Comparison of ENCODE assay signal across 12 cellular contexts in the genomic region with DNA sequence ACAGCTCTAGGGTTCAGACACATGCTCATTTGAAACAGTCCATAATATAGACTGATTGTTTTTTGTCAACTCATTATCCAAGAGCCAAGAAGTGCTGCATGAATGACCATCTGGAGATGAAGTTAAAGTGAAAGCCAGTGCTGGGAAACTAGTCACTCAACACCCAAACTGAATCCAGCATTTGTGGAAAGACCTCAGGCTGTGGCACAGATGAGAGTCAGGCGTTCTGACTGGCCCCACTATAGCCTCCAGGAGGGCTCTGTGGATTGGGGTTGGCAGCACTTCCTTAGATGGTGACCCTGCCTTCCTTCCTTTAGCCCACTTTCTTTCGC. TPM values are rescaled to one million over a fixed set of nuclear protein-coding genes. Genes with fewer than 3 reads are reported as not detected.
DNase-seq lines count a peak whose midpoint lies in the region; ATAC-seq and TF ChIP-seq lines count a peak whose summit lies in the region.
"Had no signal": no experiment of that assay in that cellular context is flagged by ENCODE, and none has a peak within 500 bp of the region (broad histone marks: within the 10 kb centered on the region; RNA-seq: fewer than 3 reads in every experiment).

No MANE protein-coding gene starts in this region.

- H3K36me3 ChIP-seq in CD4-positive, alpha-beta memory T cell (ENCODE audit: insufficient read depth, low read length): no peaks in the 10 kb centered on the region

- peaks cover 0 to 2% of the 10 kb centered on the region in 2 donors for H3K36me3 Mint-ChIP-seq in CD4-positive, alpha-beta memory T cell
- H3K36me3 Mint-ChIP-seq in neural crest cell (ENCODE audit: low read depth): peaks cover 2% of the 10 kb centered on the region

- TF ChIP-seq CTCF in neural crest cell (conservative IDR thresholded peaks at IDR 0.05): no peak

- POLR2A ChIA-PET in CD4-positive, alpha-beta memory T cell (lab: Charles Lee; ENCODE audit: partially characterized antibody): no interaction called here

- peaks cover 17 to 30% (median 24%) of the 10 kb centered on the region in 4 donors for H3K4me1 Mint-ChIP-seq in CD4-positive, alpha-beta memory T cell
- H3K4me1 Mint-ChIP-seq in neural crest cell: peaks cover 24% of the 10 kb centered on the region

- peak overlapping the region in 1 of 7 donors; percentile 60 for H3K27ac Mint-ChIP-seq in CD4-positive, alpha-beta memory T cell
- no peak overlapping the region for H3K27ac Mint-ChIP-seq in neural crest cell (ENCODE audit: unreplicated experiment)

- CTCF ChIA-PET in CD4-positive, alpha-beta memory T cell (lab: Charles Lee; ENCODE audit: partially characterized antibody): no interaction called here

- no peak overlapping the region for H3K27ac ChIP-seq in CD4-positive, alpha-beta memory T cell (ENCODE audit: low read depth, low read length)

- H3K4me3 ChIP-seq in CD4-positive, alpha-beta memory T cell (ENCODE audit: low read length in 2 of 2): no peak overlapping the region

- H3K27me3 ChIP-seq in CD4-positive, alpha-beta memory T cell (ENCODE audit: insufficient read depth, low read length): peaks cover 11% of the 10 kb centered on the region

- H3K4me3 Mint-ChIP-seq in CD4-positive, alpha-beta memory T cell: peak overlapping the region in 7 of 8 donors; percentile 61 to 92 (median 87)
- H3K4me3 Mint-ChIP-seq in neural crest cell: peak overlapping the region; percentile 98

- ATAC-seq in HG03354 (IDR thresholded peaks at IDR 0.05; ENCODE audit: poor library complexity, severe bottlenecking, unreplicated experiment): no peak
- ATAC-seq: left lobe of liver, right cardiac atrium, Right ventricle myocardium inferior had no signal

- intact Hi-C loops in CD4-positive, alpha-beta memory T cell (cut with micrococcal nuclease): no loop called here

- DNase-seq in CD4-positive, alpha-beta memory T cell: no peak
- peak; percentile 28 for DNase-seq in RPMI7951 (ENCODE audit: low read depth)
- peak; percentile 24 for DNase-seq in fibroblast of peridontal ligament (ENCODE audit: extremely low read depth)
- DNase-seq in neural crest cell (ENCODE audit: low read depth, low spot score): no peak
- DNase-seq in NCI-H1417 treated with DMSO at 0.1 percent for 48 hours (lab: John Stamatoyannopoulos, UW): no peak
- no peak for DNase-seq in epidermal melanocyte (ENCODE audit: insufficient read length, low spot score)
- no peak for DNase-seq in NCI-H748 treated with DMSO at 0.1 percent for 48 hours (lab: John Stamatoyannopoulos, UW)
- DNase-seq: DND-41 had no signal

- H3K4me1 ChIP-seq in CD4-positive, alpha-beta memory T cell (ENCODE audit: insufficient read depth, low read length): peaks cover 24% of the 10 kb centered on the region

- peaks cover 26 to 34% of the 10 kb centered on the region in 2 donors for H3K27me3 Mint-ChIP-seq in CD4-positive, alpha-beta memory T cell
- H3K27me3 Mint-ChIP-seq in neural crest cell (ENCODE audit: low read depth): peaks cover 2% of the 10 kb centered on the region

- no peaks in the 10 kb centered on the region for H3K9me3 ChIP-seq in CD4-positive, alpha-beta memory T cell (ENCODE audit: control insufficient read depth in 1 of 2, low read length in 2 of 2)

- H3K9me3 Mint-ChIP-seq in CD4-positive, alpha-beta memory T cell: peaks cover 0 to 2% (median 0%) of the 10 kb centered on the region in 8 donors
- no peaks in the 10 kb centered on the region for H3K9me3 Mint-ChIP-seq in neural crest cell

RNA-seq across cellular contexts. Expression of gene FEZ1, which starts 2.1 kb away (rescaled TPM):
- under 1 TPM; 0.44 to 0.70 TPM for total RNA-seq in CD4-positive, alpha-beta memory T cell
- polyA plus RNA-seq in CD4-positive, alpha-beta memory T cell: 1 to 10 TPM in 1 of 2 donors, under 1 TPM in 1; 0.55 to 1.2 TPM
- 59.4 and 61.4 TPM in 2 replicates for total RNA-seq in RPMI7951 (2014; rRNA removed; shearing (Covaris generic))
- 127 and 136 TPM in 2 replicates for total RNA-seq in neural crest cell

Comparison
In these comparisons a context has a peak if more than half of its experiments do, and no peak if none do; other contexts are left out.
1. DNase-seq: peak in RPMI7951 (single experiment) and fibroblast of peridontal ligament (single experiment); none in CD4-positive, alpha-beta memory T cell (0 of 5), neural crest cell (single experiment), NCI-H1417 treated with DMSO at 0.1 percent for 48 hours (single experiment), epidermal melanocyte (single experiment) and NCI-H748 treated with DMSO at 0.1 percent for 48 hours (single experiment).
2. RNA of gene FEZ1, which starts 2.1 kb away (total RNA-seq): 127 to 136 TPM in neural crest cell and 59.4 to 61.4 TPM in RPMI7951; 0.44 to 0.70 TPM in CD4-positive, alpha-beta memory T cell; every median in the first group is over 10 times any median in the second.